Comparison of ENCODE assay signal across 26 cellular contexts in genomic region chr16:50597563-50598255, GRCh38.
"Had no signal": no experiment of that assay in that cellular context is flagged by ENCODE, and none has a peak within 500 bp of the region (broad histone marks: within the 10 kb centered on the region; RNA-seq: fewer than 3 reads in every experiment).

No MANE protein-coding gene starts in this region.

- H3K36me3 Mint-ChIP-seq: activated naive CD8-positive, alpha-beta T cell treated with anti-CD3 and anti-CD28 coated beads for 36 hours; stimulated activated effector memory CD8-positive, alpha-beta T cell treated with anti-CD3 and anti-CD28 coated beads, Interleukin-12 subunit alpha, Interleukin-12 subunit beta, amount 100 ng/mL, for 72 hours had no signal

- DNase-seq: activated CD4-positive, alpha-beta T cell treated with anti-CD3 and anti-CD28 coated beads, Interleukin-2, amount 50 U/mL, for 1 hour; activated CD4-positive, CD25-positive, alpha-beta regulatory T cell treated with anti-CD3 and anti-CD28 coated beads, Interleukin-2, amount 50 U/mL, for 72 hours; activated CD8-positive, alpha-beta T cell treated with anti-CD3 and anti-CD28 coated beads, Interleukin-2, amount 10 ng/mL, durations not matched to agents 7 days and 5 days; activated gamma-delta T cell; activated naive CD8-positive, alpha-beta T cell treated with anti-CD3 and anti-CD28 coated beads for 36 hours; amniotic stem cell; endodermal cell; foreskin fibroblast; mesenchymal stem cell; mucosa of descending colon; ovary; stimulated activated CD4-positive, alpha-beta T cell treated with anti-CD3 and anti-CD28 coated beads, Interleukin-2, amount 100 ng/mL, for 24 hours; stimulated activated naive CD8-positive, alpha-beta T cell treated with anti-CD3 and anti-CD28 coated beads, Interleukin-15, amount 100 ng/mL, for 72 hours; transverse colon; uterus; WERI-Rb-1 had no signal

- H3K4me1 ChIP-seq: psoas muscle had no signal

- H3K36me3 ChIP-seq: ovary, right atrium auricular region, transverse colon, uterus, WERI-Rb-1 had no signal

- H3K79me2 ChIP-seq: hepatocyte had no signal

- H3K27me3 ChIP-seq: hepatocyte, ovary, right atrium auricular region, transverse colon, uterus had no signal

- H3K27ac Mint-ChIP-seq: activated CD8-positive, alpha-beta T cell treated with anti-CD3 and anti-CD28 coated beads, Interleukin-2, amount 10 ng/mL, durations not matched to agents 7 days and 5 days; activated naive CD8-positive, alpha-beta T cell treated with anti-CD3 and anti-CD28 coated beads for 36 hours; activated T-helper 1 cell treated with anti-CD3 and anti-CD28 coated beads, Interleukin-12 subunit alpha, Interleukin-12 subunit beta, Interleukin-2, Interleukin-4 antibody, amounts not matched to agents 30 ng/mL and 10 ng/mL and 1 ng/mL, durations not matched to agents 14 hours and 24 hours and 36 hours; endodermal cell; T-helper 2 cell treated with Interferon-gamma antibody and Interleukin-4, amounts not matched to agents 5 μg/mL and 100 μg/mL, for 36 hours had no signal

- H3K9me3 ChIP-seq: mucosa of descending colon, ovary, psoas muscle, right atrium auricular region, transverse colon, uterus had no signal

- H3K4me3 Mint-ChIP-seq: activated CD8-positive, alpha-beta T cell treated with anti-CD3 and anti-CD28 coated beads, Interleukin-2, amount 10 ng/mL, durations not matched to agents 7 days and 5 days; activated naive CD8-positive, alpha-beta T cell treated with anti-CD3 and anti-CD28 coated beads for 36 hours; activated T-helper 1 cell treated with anti-CD3 and anti-CD28 coated beads, Interleukin-12 subunit alpha, Interleukin-12 subunit beta, Interleukin-2, Interleukin-4 antibody, amounts not matched to agents 30 ng/mL and 10 ng/mL and 1 ng/mL, durations not matched to agents 14 hours and 24 hours and 36 hours; endodermal cell; stimulated activated effector memory CD8-positive, alpha-beta T cell treated with anti-CD3 and anti-CD28 coated beads, Interleukin-12 subunit alpha, Interleukin-12 subunit beta, amount 100 ng/mL, for 72 hours; stimulated activated naive CD8-positive, alpha-beta T cell treated with anti-CD3 and anti-CD28 coated beads, Interleukin-15, amount 100 ng/mL, for 72 hours; T-helper 2 cell treated with Interferon-gamma antibody and Interleukin-4, amounts not matched to agents 5 μg/mL and 100 μg/mL, for 36 hours had no signal

- FAIRE-seq: bronchial epithelial cell, TTC549 had no signal

- H3K4me2 ChIP-seq: hepatocyte had no signal

- H3K4me3 ChIP-seq: coronary artery, hepatocyte, mucosa of descending colon, ovary, psoas muscle, right atrium auricular region, transverse colon, uterus had no signal

- H3K9me3 Mint-ChIP-seq: activated naive CD8-positive, alpha-beta T cell treated with anti-CD3 and anti-CD28 coated beads for 36 hours; activated T-helper 1 cell treated with anti-CD3 and anti-CD28 coated beads, Interleukin-12 subunit alpha, Interleukin-12 subunit beta, Interleukin-2, Interleukin-4 antibody, amounts not matched to agents 30 ng/mL and 10 ng/mL and 1 ng/mL, durations not matched to agents 14 hours and 24 hours and 36 hours; endodermal cell; stimulated activated effector memory CD8-positive, alpha-beta T cell treated with anti-CD3 and anti-CD28 coated beads, Interleukin-12 subunit alpha, Interleukin-12 subunit beta, amount 100 ng/mL, for 72 hours; stimulated activated naive CD8-positive, alpha-beta T cell treated with anti-CD3 and anti-CD28 coated beads, Interleukin-15, amount 100 ng/mL, for 72 hours; T-helper 2 cell treated with Interferon-gamma antibody and Interleukin-4, amounts not matched to agents 5 μg/mL and 100 μg/mL, for 36 hours had no signal

- H2AFZ ChIP-seq: hepatocyte had no signal

- H3K27me3 Mint-ChIP-seq: activated naive CD8-positive, alpha-beta T cell treated with anti-CD3 and anti-CD28 coated beads for 36 hours; stimulated activated naive CD8-positive, alpha-beta T cell treated with anti-CD3 and anti-CD28 coated beads, Interleukin-15, amount 100 ng/mL, for 72 hours had no signal

- H3K27ac ChIP-seq: hepatocyte, ovary, psoas muscle, right atrium auricular region, uterus, WERI-Rb-1 had no signal

- ATAC-seq: activated CD8-positive, alpha-beta T cell treated with anti-CD3 and anti-CD28 coated beads, Interleukin-2, amount 10 ng/mL, durations not matched to agents 7 days and 5 days; mucosa of descending colon; SK-N-SH treated with all-trans-retinoic acid at 6 μM for 48 hours; stimulated activated effector memory CD8-positive, alpha-beta T cell treated with anti-CD3 and anti-CD28 coated beads, Interleukin-12 subunit alpha, Interleukin-12 subunit beta, amount 100 ng/mL, for 72 hours; stimulated activated naive CD8-positive, alpha-beta T cell treated with anti-CD3 and anti-CD28 coated beads, Interleukin-15, amount 100 ng/mL, for 72 hours had no signal
